Comparison of ENCODE assay signal across 8 cellular contexts in the genomic region with DNA sequence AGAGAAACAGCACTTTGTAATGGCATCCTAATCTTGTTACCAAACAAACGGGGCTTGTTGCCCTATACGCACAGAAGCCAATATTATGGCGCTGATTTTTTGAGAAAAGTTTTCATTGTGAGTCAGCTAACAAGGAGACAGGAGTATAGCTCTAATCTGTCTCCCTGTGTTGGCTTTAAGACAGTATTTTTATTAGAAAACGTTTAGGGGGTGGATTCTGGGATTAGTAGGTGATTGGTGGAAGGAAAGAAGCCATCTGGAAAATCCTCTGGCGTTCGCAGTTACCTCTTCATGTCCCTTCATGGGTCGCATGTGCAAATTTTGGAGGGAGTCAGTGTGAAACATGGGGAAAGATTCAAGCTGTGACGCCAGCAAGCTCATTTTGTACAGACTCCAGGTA. TPM values are rescaled to one million over a fixed set of nuclear protein-coding genes. Genes with fewer than 3 reads are reported as not detected.
DNase-seq lines count a peak whose midpoint lies in the region; ATAC-seq and TF ChIP-seq lines count a peak whose summit lies in the region.

No MANE protein-coding gene starts in this region.

- peak overlapping the region; percentile 90 for H3K4me3 Mint-ChIP-seq in chondrocyte (ENCODE audit: unreplicated experiment)
- peak overlapping the region; percentile 22 to 99 (median 92) for H3K4me3 Mint-ChIP-seq in naive thymus-derived CD4-positive, alpha-beta T cell

- peaks cover 20% of the 10 kb centered on the region for H3K4me1 Mint-ChIP-seq in chondrocyte (ENCODE audit: low read depth)
- peaks cover 5 to 21% (median 12%) of the 10 kb centered on the region in 7 donors for H3K4me1 Mint-ChIP-seq in naive thymus-derived CD4-positive, alpha-beta T cell

- no peak for ATAC-seq in naive thymus-derived CD4-positive, alpha-beta T cell
- ATAC-seq in HG03457 (IDR thresholded peaks at IDR 0.05; ENCODE audit: unreplicated experiment) (no peak), HG02642 (IDR thresholded peaks at IDR 0.05; ENCODE audit: poor library complexity, unreplicated experiment) (no peak)

- no peak overlapping the region for H3K4me3 ChIP-seq in naive thymus-derived CD4-positive, alpha-beta T cell (ENCODE audit: low read length)

- peak overlapping the region; percentile 94 for H3K27ac Mint-ChIP-seq in chondrocyte (ENCODE audit: unreplicated experiment)
- H3K27ac Mint-ChIP-seq in naive thymus-derived CD4-positive, alpha-beta T cell, result peak overlapping the region in 8 of 9 donors; percentile 71 to 100 (median 90)

- H3K27me3 Mint-ChIP-seq in chondrocyte (ENCODE audit: low read depth), result no peaks in the 10 kb centered on the region
- H3K27me3 Mint-ChIP-seq in naive thymus-derived CD4-positive, alpha-beta T cell, result peaks cover 0 to 4% (median 0%) of the 10 kb centered on the region in 5 donors

- H3K4me1 ChIP-seq in naive thymus-derived CD4-positive, alpha-beta T cell (ENCODE audit: control insufficient read depth in 2 of 2, insufficient read depth in 2 of 2, low read length in 2 of 2), result peaks cover 3 to 5% of the 10 kb centered on the region in 2 donors

- H3K36me3 Mint-ChIP-seq in chondrocyte (ENCODE audit: low read depth), result no peaks in the 10 kb centered on the region
- H3K36me3 Mint-ChIP-seq in naive thymus-derived CD4-positive, alpha-beta T cell, result no peaks in the 10 kb centered on the region

- H3K9me3 ChIP-seq in naive thymus-derived CD4-positive, alpha-beta T cell (ENCODE audit: control insufficient read depth in 2 of 3, low read length in 3 of 3), result no peaks in the 10 kb centered on the region

- in situ Hi-C loops in ACHN (cut with HindIII; ENCODE audit: low pct_ligation_motif_present, low pct_unique_long_range_greater_than_20kb, low sequenced_read_pairs), result no loop called here

- intact Hi-C loops in naive thymus-derived CD4-positive, alpha-beta T cell (cut with micrococcal nuclease), result loop anchor here (5.0 to 10.0 kb wide), 11 partner anchors 237 to 1729 kb away; a partner anchor contains a TSS

- DNase-seq in ACHN (peak; percentile 16), LHCN-M2 (ENCODE audit: low read depth) (peak; percentile 36), chondrocyte (ENCODE audit: low spot score) (no peak), 8988T (no peak), HT-29 (ENCODE audit: low spot score) (no peak)
- no peak for DNase-seq in naive thymus-derived CD4-positive, alpha-beta T cell

- H3K27ac ChIP-seq in naive thymus-derived CD4-positive, alpha-beta T cell (ENCODE audit: low read depth, low read length), result no peak overlapping the region

- no peak for TF ChIP-seq CTCF in chondrocyte (IDR thresholded peaks at IDR 0.05)

- CTCF ChIA-PET in naive thymus-derived CD4-positive, alpha-beta T cell (lab: Charles Lee), result interaction anchor here (0.6 to 1.0 kb wide), 2 partner anchors 13 to 69 kb away, joined by 3 read pairs; no protein-coding TSS in a partner anchor

- no peaks in the 10 kb centered on the region for H3K27me3 ChIP-seq in naive thymus-derived CD4-positive, alpha-beta T cell (ENCODE audit: control insufficient read depth in 2 of 2, insufficient read depth in 2 of 2, low read length in 2 of 2)

- H3K36me3 ChIP-seq in naive thymus-derived CD4-positive, alpha-beta T cell (ENCODE audit: control insufficient read depth in 2 of 3, insufficient read depth in 3 of 3, low read length in 3 of 3), result peaks cover 0 to 5% (median 0%) of the 10 kb centered on the region in 3 experiments

- POLR2A ChIA-PET in naive thymus-derived CD4-positive, alpha-beta T cell (lab: Charles Lee), result interaction anchor here (3.2 kb wide), 1 partner anchor 193 kb away, joined by 19 read pairs; a partner anchor contains a TSS

- no peaks in the 10 kb centered on the region for H3K9me3 Mint-ChIP-seq in chondrocyte (ENCODE audit: low read depth)
- no peaks in the 10 kb centered on the region for H3K9me3 Mint-ChIP-seq in naive thymus-derived CD4-positive, alpha-beta T cell

RNA-seq across cellular contexts. Expression of a gene that starts 0.7 kb away (rescaled TPM):
- total RNA-seq in LHCN-M2 (2014; rRNA removed) (92.9 and 102 TPM in 2 replicates), chondrocyte (28.1 to 53.3 TPM (median 29.7 TPM) in 3 replicates)
- polyA plus RNA-seq in LHCN-M2 (2012), result 25.3 TPM
- total RNA-seq in naive thymus-derived CD4-positive, alpha-beta T cell, result 10 to 100 TPM in 1 of 5 experiments, 1 to 10 TPM in 4; 3.2 to 13.4 (median 4.7) TPM
- 1 to 10 TPM; 2.7 to 3.2 TPM for polyA plus RNA-seq in naive thymus-derived CD4-positive, alpha-beta T cell
- 6.0 and 9.0 TPM in 2 replicates for total RNA-seq in HT-29 (2014; rRNA removed; shearing (Covaris generic))

RNA-seq across cellular contexts. Expression of a gene that starts 54.4 kb away (rescaled TPM):
- total RNA-seq in LHCN-M2 (2014; rRNA removed), result 111 and 140 TPM in 2 replicates
- 12.7 TPM for polyA plus RNA-seq in LHCN-M2 (2012)
- total RNA-seq in chondrocyte, result 0.26 to 0.56 TPM (median 0.37 TPM) in 3 replicates
- under 1 TPM in 2 of 5 experiments, not detected in 3; 0.12 to 0.47 TPM for total RNA-seq in naive thymus-derived CD4-positive, alpha-beta T cell
- not detected for polyA plus RNA-seq in naive thymus-derived CD4-positive, alpha-beta T cell
- total RNA-seq in HT-29 (2014; rRNA removed; shearing (Covaris generic)), result not detected in 2 replicates

Comparison
In these comparisons a context has a peak if more than half of its experiments do, and no peak if none do; other contexts are left out.
1. DNase-seq: peak in ACHN (single experiment) and LHCN-M2 (single experiment); none in chondrocyte (single experiment), naive thymus-derived CD4-positive, alpha-beta T cell (0 of 9), 8988T (single experiment) and HT-29 (single experiment).
2. RNA of a gene that starts 54.4 kb away (total RNA-seq): 111 to 140 TPM in LHCN-M2; 0.26 to 0.56 TPM in chondrocyte, 0.12 to 0.47 TPM in naive thymus-derived CD4-positive, alpha-beta T cell and not detected in HT-29; every median in the first group is over 10 times any median in the second.